ENCODE assay signal across 27 cellular contexts in the genomic region with DNA sequence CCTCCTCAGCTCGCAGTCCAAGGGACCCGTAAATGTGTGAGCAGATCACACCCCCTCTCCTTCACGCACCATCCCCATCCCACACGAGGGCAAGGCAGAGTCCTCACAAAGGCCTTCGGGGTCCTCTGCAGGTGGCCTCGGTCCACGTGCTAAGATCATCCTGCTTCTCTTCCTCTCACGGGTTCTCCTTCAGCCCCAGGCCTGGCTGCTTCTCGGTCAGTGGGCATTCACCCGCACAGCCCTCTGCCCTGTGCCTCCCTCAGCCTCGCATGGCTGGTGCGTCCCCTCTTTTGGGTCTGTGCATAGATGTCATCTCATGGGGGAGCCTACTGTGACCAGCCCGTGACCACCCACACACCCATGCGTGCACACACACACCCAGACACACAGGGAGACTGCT. TPM values are rescaled to one million over a fixed set of nuclear protein-coding genes. Genes with fewer than 3 reads are reported as not detected.
"Had no signal": no experiment of that assay in that cellular context is flagged by ENCODE, and none has a peak within 500 bp of the region (broad histone marks: within the 10 kb centered on the region; RNA-seq: fewer than 3 reads in every experiment).

No MANE protein-coding gene starts in this region.

- H3K27me3 ChIP-seq: neural progenitor cell, suprapubic skin, upper lobe of left lung, vagina had no signal

- H3K4me1 ChIP-seq: esophagus muscularis mucosa, gastrocnemius medialis, heart right ventricle, neural progenitor cell, parathyroid adenoma, suprapubic skin, tibial artery, upper lobe of left lung, vagina had no signal

- H3K27ac ChIP-seq: epithelial cell of prostate, esophagus muscularis mucosa, gastrocnemius medialis, heart right ventricle, neural progenitor cell, parathyroid adenoma, skin epidermis, suprapubic skin, tibial artery, upper lobe of left lung, vagina had no signal

- ATAC-seq: gastrocnemius medialis; left lobe of liver; sciatic nerve; stimulated activated naive CD8-positive, alpha-beta T cell treated with anti-CD3 and anti-CD28 coated beads, Interleukin-15, Interleukin-2, amounts not matched to agents 100 U/mL and 50 U/mL, for 24 hours had no signal

- H3K9me3 ChIP-seq: gastrocnemius medialis, suprapubic skin, vagina had no signal

- H3K4me3 Mint-ChIP-seq: natural killer cell treated with Interleukin-12 subunit alpha and Interleukin-12 subunit beta and Interleukin-15 and Interleukin-18, amount 100 ng/mL, for 72 hours; neural progenitor cell; stimulated activated effector memory CD8-positive, alpha-beta T cell treated with anti-CD3 and anti-CD28 coated beads, Interleukin-12 subunit alpha, Interleukin-12 subunit beta, amount 100 ng/mL, for 72 hours had no signal

- H3K27ac Mint-ChIP-seq: natural killer cell treated with Interleukin-12 subunit alpha and Interleukin-12 subunit beta and Interleukin-15 and Interleukin-18, amount 100 ng/mL, for 72 hours; neural progenitor cell; stimulated activated effector memory CD8-positive, alpha-beta T cell treated with anti-CD3 and anti-CD28 coated beads, Interleukin-12 subunit alpha, Interleukin-12 subunit beta, amount 100 ng/mL, for 72 hours had no signal

- H3K4me3 ChIP-seq: esophagus muscularis mucosa, gastrocnemius medialis, heart right ventricle, lung, neural progenitor cell, skin epidermis, suprapubic skin, tibial artery, upper lobe of left lung, vagina had no signal

- H3K4me1 Mint-ChIP-seq: neural progenitor cell; stimulated activated effector memory CD8-positive, alpha-beta T cell treated with anti-CD3 and anti-CD28 coated beads, Interleukin-12 subunit alpha, Interleukin-12 subunit beta, amount 100 ng/mL, for 72 hours had no signal

- H3K36me3 Mint-ChIP-seq: natural killer cell treated with Interleukin-12 subunit alpha and Interleukin-12 subunit beta and Interleukin-15 and Interleukin-18, amount 100 ng/mL, for 72 hours had no signal

- DNase-seq: effector memory CD4-positive, alpha-beta T cell; gastrocnemius medialis; heart right ventricle; hypothalamus; islet precursor cell; mesenchymal stem cell; midbrain; occipital lobe; stimulated activated CD4-positive, alpha-beta T cell treated with anti-CD3 and anti-CD28 coated beads, Interleukin-4, amount 100 ng/mL, for 1 hour; stimulated activated CD8-positive, alpha-beta memory T cell treated with anti-CD3 and anti-CD28 coated beads, Interleukin-4, amount 100 ng/mL, for 48 hours; stimulated activated naive CD8-positive, alpha-beta T cell treated with anti-CD3 and anti-CD28 coated beads, Interleukin-15, Interleukin-2, amounts not matched to agents 100 U/mL and 50 U/mL, for 24 hours; tibial artery; upper lobe of left lung had no signal

- H3K36me3 ChIP-seq: esophagus muscularis mucosa, gastrocnemius medialis, heart right ventricle, neural progenitor cell, suprapubic skin, tibial artery, upper lobe of left lung, vagina had no signal

RNA-seq across cellular contexts. Expression of a gene that starts 17.3 kb away (rescaled TPM):
- total RNA-seq: esophagus muscularis mucosa; fibroblast of villous mesenchyme; gastrocnemius medialis; heart right ventricle; left lobe of liver; lung; natural killer cell treated with Interleukin-12 subunit alpha and Interleukin-12 subunit beta and Interleukin-15 and Interleukin-18, amount 100 ng/mL, for 72 hours; occipital lobe; pulmonary artery endothelial cell; sciatic nerve; suprapubic skin; upper lobe of left lung; vagina had no signal
